ENCODE assay signal across 8 cellular contexts in genomic region chr11:111565111-111565720, GRCh38. TPM values are rescaled to one million over a fixed set of nuclear protein-coding genes. Genes with fewer than 3 reads are reported as not detected.
DNase-seq lines count a peak whose midpoint lies in the region; ATAC-seq and TF ChIP-seq lines count a peak whose summit lies in the region.

No MANE protein-coding gene starts in this region.

- no peaks in the 10 kb centered on the region for H3K9me3 ChIP-seq in neutrophil
- H3K9me3 ChIP-seq in aorta (ENCODE audit: control insufficient read depth, low read length): no peaks in the 10 kb centered on the region

- H3K4me1 ChIP-seq in neutrophil (ENCODE audit: control insufficient read depth in 1 of 2, insufficient read depth in 1 of 2, low read depth in 1 of 2, low read length in 1 of 2) (no peaks in the 10 kb centered on the region), aorta (ENCODE audit: control insufficient read depth in 1 of 2, insufficient read depth in 2 of 2, low read length in 2 of 2) (no peaks in the 10 kb centered on the region)

- peak; percentile 82 for TF ChIP-seq CTCF in LNCaP clone FGC (IDR thresholded peaks at IDR 0.05; ENCODE audit: control insufficient read depth, extremely low read depth, insufficient read depth)
- peak; percentile 89 for TF ChIP-seq CTCF in fibroblast of pulmonary artery (IDR thresholded peaks at IDR 0.05; ENCODE audit: low read length, missing control alignments)
- peak; percentile 62 for TF ChIP-seq CTCF in neutrophil (IDR thresholded peaks at IDR 0.05)

- no peaks in the 10 kb centered on the region for H3K9me3 Mint-ChIP-seq in activated T-helper 1 cell treated with anti-CD3 and anti-CD28 coated beads, Interleukin-12 subunit alpha, Interleukin-12 subunit beta, Interleukin-2, Interleukin-4 antibody, amounts not matched to agents 30 ng/mL and 10 ng/mL and 1 ng/mL, durations not matched to agents 14 hours and 24 hours and 36 hours

- H3K27me3 Mint-ChIP-seq in activated T-helper 1 cell treated with anti-CD3 and anti-CD28 coated beads, Interleukin-12 subunit alpha, Interleukin-12 subunit beta, Interleukin-2, Interleukin-4 antibody, amounts not matched to agents 30 ng/mL and 10 ng/mL and 1 ng/mL, durations not matched to agents 14 hours and 24 hours and 36 hours (ENCODE audit: insufficient read depth): no peaks in the 10 kb centered on the region

- no peaks in the 10 kb centered on the region for H3K4me1 Mint-ChIP-seq in activated T-helper 1 cell treated with anti-CD3 and anti-CD28 coated beads, Interleukin-12 subunit alpha, Interleukin-12 subunit beta, Interleukin-2, Interleukin-4 antibody, amounts not matched to agents 30 ng/mL and 10 ng/mL and 1 ng/mL, durations not matched to agents 14 hours and 24 hours and 36 hours (ENCODE audit: low read depth)

- no peak overlapping the region for H3K27ac Mint-ChIP-seq in activated T-helper 1 cell treated with anti-CD3 and anti-CD28 coated beads, Interleukin-12 subunit alpha, Interleukin-12 subunit beta, Interleukin-2, Interleukin-4 antibody, amounts not matched to agents 30 ng/mL and 10 ng/mL and 1 ng/mL, durations not matched to agents 14 hours and 24 hours and 36 hours

- H3K27ac ChIP-seq in neutrophil (no peak overlapping the region), aorta (ENCODE audit: low read depth in 1 of 2, low read length in 2 of 2) (no peak overlapping the region)

- no peak overlapping the region for H3K4me3 Mint-ChIP-seq in activated T-helper 1 cell treated with anti-CD3 and anti-CD28 coated beads, Interleukin-12 subunit alpha, Interleukin-12 subunit beta, Interleukin-2, Interleukin-4 antibody, amounts not matched to agents 30 ng/mL and 10 ng/mL and 1 ng/mL, durations not matched to agents 14 hours and 24 hours and 36 hours

- DNase-seq in DMS114 treated with DMSO at 0.1 percent for 48 hours (lab: John Stamatoyannopoulos, UW; ENCODE audit: unreplicated experiment) (peak; percentile 14), LNCaP clone FGC (ENCODE audit: low read depth) (peak; percentile 46), RPMI8226 (peak; percentile 86), fibroblast of pulmonary artery (ENCODE audit: low read depth) (peak; percentile 86), aorta (peak in 1 of 2 donors; percentile 56)
- DNase-seq in activated T-helper 1 cell treated with anti-CD3 and anti-CD28 coated beads, Interleukin-12 subunit alpha, Interleukin-12 subunit beta, Interleukin-2, Interleukin-4 antibody, amounts not matched to agents 30 ng/mL and 10 ng/mL and 1 ng/mL, durations not matched to agents 14 hours and 24 hours and 36 hours (ENCODE audit: low spot score): peak; percentile 28

- no peaks in the 10 kb centered on the region for H3K27me3 ChIP-seq in neutrophil
- H3K27me3 ChIP-seq in aorta (ENCODE audit: control insufficient read depth in 1 of 2, insufficient read depth in 2 of 2, low read length in 1 of 2): no peaks in the 10 kb centered on the region

- WGBS in aorta, 2 donors: 65 to 67% methylated on average over 4 of the region's 4 CpGs

- H3K4me3 ChIP-seq in LNCaP clone FGC (ENCODE audit: low read depth, low read length) (no peak overlapping the region), fibroblast of pulmonary artery (replicated peaks; ENCODE audit: low read depth, low read length) (no peak overlapping the region), neutrophil (ENCODE audit: low read depth in 1 of 2, low read length in 1 of 2) (no peak overlapping the region), aorta (ENCODE audit: low read length in 2 of 2) (no peak overlapping the region)

- no peaks in the 10 kb centered on the region for H3K36me3 Mint-ChIP-seq in activated T-helper 1 cell treated with anti-CD3 and anti-CD28 coated beads, Interleukin-12 subunit alpha, Interleukin-12 subunit beta, Interleukin-2, Interleukin-4 antibody, amounts not matched to agents 30 ng/mL and 10 ng/mL and 1 ng/mL, durations not matched to agents 14 hours and 24 hours and 36 hours (ENCODE audit: low read depth)

- intact Hi-C loops in activated T-helper 1 cell treated with anti-CD3 and anti-CD28 coated beads, Interleukin-12 subunit alpha, Interleukin-12 subunit beta, Interleukin-2, Interleukin-4 antibody, amounts not matched to agents 30 ng/mL and 10 ng/mL and 1 ng/mL, durations not matched to agents 14 hours and 24 hours and 36 hours (cut with micrococcal nuclease): loop anchor here (1.0 to 2.0 kb wide), 4 partner anchors 36 to 276 kb away; no protein-coding TSS in a partner anchor
- intact Hi-C loops in aorta (cut with DNase I): loop anchor here (1.0 to 5.0 kb wide), 3 partner anchors 212 to 276 kb away; no protein-coding TSS in a partner anchor

- ATAC-seq in aorta (ENCODE audit: low FRiP score) (peak; percentile 53), GM21360 (IDR thresholded peaks at IDR 0.05; ENCODE audit: unreplicated experiment) (no peak)

- H3K36me3 ChIP-seq in neutrophil: no peaks in the 10 kb centered on the region
- peaks cover 0 to 2% of the 10 kb centered on the region in 2 donors for H3K36me3 ChIP-seq in aorta (ENCODE audit: control insufficient read depth in 1 of 2, insufficient read depth in 2 of 2, low read length in 1 of 2)

RNA-seq across cellular contexts. Expression of gene LAYN, which starts 24.7 kb away (rescaled TPM):
- total RNA-seq in activated T-helper 1 cell treated with anti-CD3 and anti-CD28 coated beads, Interleukin-12 subunit alpha, Interleukin-12 subunit beta, Interleukin-2, Interleukin-4 antibody, amounts not matched to agents 30 ng/mL and 10 ng/mL and 1 ng/mL, durations not matched to agents 14 hours and 24 hours and 36 hours: 7.5 and 8.0 TPM in 2 replicates
- total RNA-seq in aorta: 10 to 100 TPM; 20.8 to 23.1 TPM
- 10 to 100 TPM; 17.6 to 30.2 TPM for polyA plus RNA-seq in aorta

RNA-seq across cellular contexts. Expression of gene SIK2, which starts 37.0 kb away (rescaled TPM):
- total RNA-seq in activated T-helper 1 cell treated with anti-CD3 and anti-CD28 coated beads, Interleukin-12 subunit alpha, Interleukin-12 subunit beta, Interleukin-2, Interleukin-4 antibody, amounts not matched to agents 30 ng/mL and 10 ng/mL and 1 ng/mL, durations not matched to agents 14 hours and 24 hours and 36 hours: 8.4 and 10.0 TPM in 2 replicates
- total RNA-seq in aorta: 10 to 100 TPM; 13.0 to 21.9 TPM
- polyA plus RNA-seq in aorta: 1 to 10 TPM; 3.5 to 8.6 TPM

RNA-seq across cellular contexts. Expression of gene HOATZ, which starts 50.6 kb away (rescaled TPM):
- not detected in 2 replicates for total RNA-seq in activated T-helper 1 cell treated with anti-CD3 and anti-CD28 coated beads, Interleukin-12 subunit alpha, Interleukin-12 subunit beta, Interleukin-2, Interleukin-4 antibody, amounts not matched to agents 30 ng/mL and 10 ng/mL and 1 ng/mL, durations not matched to agents 14 hours and 24 hours and 36 hours
- not detected for total RNA-seq in aorta
- not detected for polyA plus RNA-seq in aorta

RNA-seq across cellular contexts. Expression of gene BTG4, which starts 53.0 kb away (rescaled TPM):
- total RNA-seq in activated T-helper 1 cell treated with anti-CD3 and anti-CD28 coated beads, Interleukin-12 subunit alpha, Interleukin-12 subunit beta, Interleukin-2, Interleukin-4 antibody, amounts not matched to agents 30 ng/mL and 10 ng/mL and 1 ng/mL, durations not matched to agents 14 hours and 24 hours and 36 hours: not detected in 2 replicates
- total RNA-seq in aorta: not detected
- not detected for polyA plus RNA-seq in aorta
